ENCODE assay signal across 10 cellular contexts in the genomic region with DNA sequence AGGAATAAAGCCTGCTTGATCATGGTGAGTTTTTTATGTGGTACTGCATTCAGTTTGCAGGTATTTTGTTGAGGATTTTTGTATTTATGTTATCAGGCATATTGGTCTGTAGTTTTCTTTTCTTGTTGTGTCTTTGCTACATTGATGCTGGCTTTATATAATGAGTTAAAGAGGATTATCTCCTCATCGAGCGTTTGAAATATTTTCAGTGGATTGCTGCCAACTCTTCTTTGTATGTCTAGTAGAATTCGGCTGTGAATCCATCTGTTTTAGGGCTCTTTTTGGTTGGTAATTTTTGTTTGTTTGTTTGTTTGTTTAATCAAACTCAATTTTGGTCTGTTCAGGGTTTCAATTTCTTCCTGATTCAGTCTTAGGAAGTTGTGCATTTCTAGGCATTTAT.
"Had no signal": no experiment of that assay in that cellular context is flagged by ENCODE, and none has a peak within 500 bp of the region (broad histone marks: within the 10 kb centered on the region; RNA-seq: fewer than 3 reads in every experiment).

No MANE protein-coding gene starts in this region.

- H3K4me3 ChIP-seq: GM23248, HAP-1, K562 had no signal

- H3K9me3 ChIP-seq: HAP-1 had no signal

- ATAC-seq: HCT116, K562 had no signal

- H3K4me1 ChIP-seq: HAP-1 had no signal

- DNase-seq: GM23248, GOT3, H7, HFFc6, IMR-90, KG1 had no signal

- H3K27ac ChIP-seq: GM23248, HL-60 had no signal

- H3K36me3 ChIP-seq: HAP-1 had no signal
